Comparison of ENCODE assay signal across 24 cellular contexts in the genomic region with DNA sequence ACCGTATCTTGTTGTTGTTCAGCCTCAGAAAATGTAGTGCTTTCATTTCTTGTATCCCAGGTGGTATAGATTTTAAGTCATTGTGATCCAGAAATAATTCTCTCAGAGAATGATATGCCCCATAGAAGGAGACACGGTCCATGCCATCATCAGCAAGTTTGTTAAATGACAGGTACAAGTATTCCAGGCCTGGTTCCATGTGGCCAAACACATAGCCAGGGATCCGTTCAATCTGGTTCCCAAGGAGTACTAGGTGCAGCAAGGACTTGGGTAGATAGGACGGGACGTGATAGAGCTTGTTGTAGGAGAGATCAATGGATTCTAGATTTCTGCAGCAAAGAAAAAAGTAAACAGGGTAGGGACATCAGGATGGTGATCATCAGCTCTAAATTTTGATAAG. TPM values are rescaled to one million over a fixed set of nuclear protein-coding genes. Genes with fewer than 3 reads are reported as not detected.
DNase-seq lines count a peak whose midpoint lies in the region; ATAC-seq and TF ChIP-seq lines count a peak whose summit lies in the region.
"Had no signal": no experiment of that assay in that cellular context is flagged by ENCODE, and none has a peak within 500 bp of the region (broad histone marks: within the 10 kb centered on the region; RNA-seq: fewer than 3 reads in every experiment).

No MANE protein-coding gene starts in this region.

- H3K4me1 ChIP-seq in lower lobe of right lung (peaks cover 3% of the 10 kb centered on the region), suprapubic skin (peaks cover 36% of the 10 kb centered on the region), Peyer's patch (no peaks in the 10 kb centered on the region)

- no peaks in the 10 kb centered on the region for H3K36me3 ChIP-seq in lower lobe of right lung
- no peaks in the 10 kb centered on the region for H3K36me3 ChIP-seq in suprapubic skin
- H3K36me3 ChIP-seq in Peyer's patch, result no peaks in the 10 kb centered on the region
- H3K36me3 ChIP-seq: BLaER1 treated with 17β-estradiol and CSF1 and Interleukin-3, amounts not matched to agents 10 nM and 100 nM had no signal

- intact Hi-C loops in left ventricle myocardium superior (cut with micrococcal nuclease) (no loop called here), Right ventricle myocardium inferior (cut with DNase I) (loop anchor here (10.0 kb wide), 1 partner anchor 114 kb away; no protein-coding TSS in a partner anchor), lower lobe of right lung (cut with DNase I) (no loop called here)

- no peaks in the 10 kb centered on the region for H3K9me3 ChIP-seq in lower lobe of right lung
- H3K9me3 ChIP-seq in suprapubic skin, result no peaks in the 10 kb centered on the region
- H3K9me3 ChIP-seq in Peyer's patch, result no peaks in the 10 kb centered on the region
- H3K9me3 ChIP-seq: A549; BLaER1 treated with 17β-estradiol and CSF1 and Interleukin-3, amounts not matched to agents 10 nM and 100 nM had no signal

- peak overlapping the region; percentile 33 for H3K27ac ChIP-seq in lower lobe of right lung
- peak overlapping the region; percentile 55 for H3K27ac ChIP-seq in suprapubic skin
- peak overlapping the region in 1 of 4 donors; percentile 72 for H3K27ac ChIP-seq in Peyer's patch
- H3K27ac ChIP-seq: A549; BLaER1 treated with 17β-estradiol and CSF1 and Interleukin-3, amounts not matched to agents 10 nM and 100 nM had no signal

- TF ChIP-seq CTCF in lower lobe of right lung (IDR thresholded peaks at IDR 0.05), result no peak
- no peak for TF ChIP-seq CTCF in suprapubic skin (IDR thresholded peaks at IDR 0.05)
- TF ChIP-seq CTCF in Peyer's patch (IDR thresholded peaks at IDR 0.05), result no peak

- DNase-seq in left ventricle myocardium superior, result no peak
- no peak for DNase-seq in Right ventricle myocardium inferior (ENCODE audit: missing footprints)
- no peak for DNase-seq in lower lobe of right lung
- DNase-seq in suprapubic skin (ENCODE audit: low spot score in 2 of 2), result no peak
- DNase-seq in Peyer's patch, result no peak
- DNase-seq: AML-193; CD4-positive, alpha-beta T cell; MV-4-11; NCI-H1105 treated with DMSO at 0.1 percent for 48 hours; NCI-H146; NCI-H1930; NCI-H2107; NCI-H446; NCI-H524 treated with DMSO at 0.1 percent for 48 hours; NCI-H774 had no signal

- H3K27me3 ChIP-seq in lower lobe of right lung (ENCODE audit: low read depth) (no peaks in the 10 kb centered on the region), suprapubic skin (no peaks in the 10 kb centered on the region), Peyer's patch (no peaks in the 10 kb centered on the region)
- H3K27me3 ChIP-seq: BLaER1 treated with 17β-estradiol and CSF1 and Interleukin-3, amounts not matched to agents 10 nM and 100 nM had no signal

- no peak for TF ChIP-seq POLR2A in suprapubic skin (IDR thresholded peaks at IDR 0.05)
- TF ChIP-seq POLR2A in Peyer's patch (IDR thresholded peaks at IDR 0.05), result no peak

- WGBS in suprapubic skin, result 77% methylated on average over 5 of the region's 5 CpGs

- peak; percentile 56 for ATAC-seq in left ventricle myocardium superior
- no peak for ATAC-seq in Right ventricle myocardium inferior
- ATAC-seq in lower lobe of right lung, result no peak
- no peak for ATAC-seq in GM21423 (IDR thresholded peaks at IDR 0.05; ENCODE audit: unreplicated experiment)
- ATAC-seq in GM18498 (IDR thresholded peaks at IDR 0.05; ENCODE audit: unreplicated experiment), result no peak
- ATAC-seq: A549, HepG2, K562 had no signal

- H3K4me3 ChIP-seq in lower lobe of right lung, result no peak overlapping the region
- H3K4me3 ChIP-seq in suprapubic skin, result no peak overlapping the region
- no peak overlapping the region for H3K4me3 ChIP-seq in Peyer's patch
- H3K4me3 ChIP-seq: A549; BLaER1 treated with 17β-estradiol and CSF1 and Interleukin-3, amounts not matched to agents 10 nM and 100 nM; K562 had no signal

- TF ChIP-seq EP300 in suprapubic skin (IDR thresholded peaks at IDR 0.05), result no peak

RNA-seq across cellular contexts. Expression of a gene that starts 18.4 kb away (rescaled TPM):
- 4.5 TPM for total RNA-seq in left ventricle myocardium superior
- total RNA-seq in Right ventricle myocardium inferior, result 5.7 TPM
- 2.3 TPM for total RNA-seq in lower lobe of right lung
- 10 to 100 TPM in 1 of 4 donors, 1 to 10 TPM in 3; 2.8 to 13.3 (median 5.3) TPM for total RNA-seq in suprapubic skin
- 1 to 10 TPM; 2.5 to 4.7 (median 4.4) TPM for total RNA-seq in Peyer's patch
- total RNA-seq: CD4-positive, alpha-beta T cell; HepG2; HT-29; K562; LHCN-M2; SK-MEL-5 had no signal

RNA-seq across cellular contexts. Expression of a gene that starts 35.1 kb away (rescaled TPM):
- total RNA-seq in left ventricle myocardium superior, result 5.3 TPM
- 8.5 TPM for total RNA-seq in Right ventricle myocardium inferior
- 9.4 TPM for total RNA-seq in lower lobe of right lung
- total RNA-seq in suprapubic skin, result 1 to 10 TPM; 3.1 to 6.1 (median 4.3) TPM
- 10 to 100 TPM in 3 of 4 donors, 1 to 10 TPM in 1; 9.6 to 20.1 (median 12.1) TPM for total RNA-seq in Peyer's patch
- total RNA-seq: CD4-positive, alpha-beta T cell; HepG2; HT-29; K562; SK-MEL-5 had no signal
